8 cellular contexts compared by ENCODE assay signal in genomic region chr6:32972353-32973143, GRCh38. TPM values are rescaled to one million over a fixed set of nuclear protein-coding genes. Genes with fewer than 3 reads are reported as not detected.
DNase-seq lines count a peak whose midpoint lies in the region; ATAC-seq and TF ChIP-seq lines count a peak whose summit lies in the region.

No MANE protein-coding gene starts in this region.

- H3K27ac ChIP-seq in prostate gland, result peak overlapping the region; percentile 99 to 100

- peak; percentile 82 for DNase-seq in NCI-H2029 treated with DMSO at 0.1 percent for 48 hours (lab: John Stamatoyannopoulos, UW)
- DNase-seq in NCI-H2029 (lab: John Stamatoyannopoulos, UW), result no peak
- DNase-seq in NCI-H226, result peak; percentile 15
- DNase-seq in activated effector memory CD4-positive, alpha-beta T cell treated with Interleukin-2 at 50 U/mL for 16 hours, result peak; percentile 35
- DNase-seq in Right ventricle myocardium superior, result peak; percentile 58
- no peak for DNase-seq in prostate gland (ENCODE audit: low spot score)
- no peak for DNase-seq in putamen (ENCODE audit: low spot score)

- peak; percentile 8 for TF ChIP-seq POLR2A in prostate gland (IDR thresholded peaks at IDR 0.05)

- intact Hi-C loops in Right ventricle myocardium superior (cut with DNase I) (loop anchor here (5.0 kb wide), 1 partner anchor 230 kb away; the partner anchor contains the start of genes HSD17B8, RXRB and SLC39A7), prostate gland (cut with DNase I) (loop anchor here (5.0 to 10.0 kb wide), 3 partner anchors 442 to 1350 kb away; partner anchors contain the start of genes CUTA, PHF1 and PRRC2A)

- H3K4me3 ChIP-seq in prostate gland, result peak overlapping the region; percentile 66 to 84

- ATAC-seq in Right ventricle myocardium superior (ENCODE audit: poor library complexity), result no peak
- no peak for ATAC-seq in GM21528 (IDR thresholded peaks at IDR 0.05; ENCODE audit: low FRiP score, unreplicated experiment)

- TF ChIP-seq CTCF in prostate gland (IDR thresholded peaks at IDR 0.05), result no peak

- under 1% methylated on average over 60 of the region's 70 CpGs for WGBS in prostate gland

- no peaks in the 10 kb centered on the region for H3K9me3 ChIP-seq in prostate gland

- peaks cover 13 to 39% of the 10 kb centered on the region in 2 donors for H3K36me3 ChIP-seq in prostate gland

- no peaks in the 10 kb centered on the region for H3K27me3 ChIP-seq in prostate gland (replicated peaks; ENCODE audit: insufficient read depth)

- peaks cover 15% of the 10 kb centered on the region for H3K4me1 ChIP-seq in prostate gland (replicated peaks)

RNA-seq across cellular contexts. Expression of gene BRD2, which starts 4.2 kb away (rescaled TPM):
- total RNA-seq in Right ventricle myocardium superior (62.6 TPM), prostate gland (100 to 1,000 TPM; 153 to 252 TPM)

RNA-seq across cellular contexts. Expression of gene HLA-DMA, which starts 19.7 kb away (rescaled TPM):
- 16.3 TPM for total RNA-seq in Right ventricle myocardium superior
- total RNA-seq in prostate gland, result 10 to 100 TPM in 1 of 2 donors, 1 to 10 TPM in 1; 9.6 to 26.1 TPM

RNA-seq across cellular contexts. Expression of gene HLA-DMB, which starts 31.7 kb away (rescaled TPM):
- total RNA-seq in Right ventricle myocardium superior (10.4 TPM), prostate gland (10 to 100 TPM in 1 of 2 donors, 1 to 10 TPM in 1; 7.3 to 15.2 TPM)

RNA-seq across cellular contexts. Expression of gene HLA-DOA, which starts 36.8 kb away (rescaled TPM):
- total RNA-seq in Right ventricle myocardium superior, result 1.2 TPM
- 10 to 100 TPM in 1 of 2 donors, 1 to 10 TPM in 1; 7.2 to 14.6 TPM for total RNA-seq in prostate gland

Comparison
In these comparisons a context has a peak if more than half of its experiments do, and no peak if none do; other contexts are left out.
1. DNase-seq: peak in NCI-H2029 treated with DMSO at 0.1 percent for 48 hours (single experiment), NCI-H226 (single experiment), activated effector memory CD4-positive, alpha-beta T cell treated with Interleukin-2 at 50 U/mL for 16 hours (single experiment) and Right ventricle myocardium superior (single experiment); none in NCI-H2029 (single experiment), prostate gland (single experiment) and putamen (single experiment).